In genomic region chr6:109094351-109095035, GRCh38 we compare ENCODE assay signal across 1 cellular context.
TF ChIP-seq lines count a peak whose summit lies in the region.

Gene SESN1 (minus strand): TSS chr6:109094846. CDS start chr6:109094073, 773 bp downstream.

TF ChIP-seq in WTC11, 78 proteins besides CTCF, POLR2A, EP300 and RAD21 (continued from another document):
- TF ChIP-seq PRDM15 (CRISPR knock-in tag; IDR thresholded peaks at IDR 0.05) (no peak), SP1 (CRISPR knock-in tag; conservative IDR thresholded peaks at IDR 0.05) (peak; percentile 62), TCF7 (CRISPR knock-in tag; IDR thresholded peaks at IDR 0.05; ENCODE audit: low read depth) (peak; percentile 54; the same call in 1 of the 2 replicates), MYBL2 (CRISPR knock-in tag; IDR thresholded peaks at IDR 0.05) (peak; percentile 47; the same call in 1 of the 2 replicates), NFE2L1 (CRISPR knock-in tag; IDR thresholded peaks at IDR 0.05) (peak; percentile 67; the same call in 1 of the 2 replicates), NFYB (CRISPR knock-in tag; conservative IDR thresholded peaks at IDR 0.05; ENCODE audit: low read depth) (0 out of 2 replicates have a peak, but pooled peaks have one; percentile 29), ZBTB43 (CRISPR knock-in tag; IDR thresholded peaks at IDR 0.05) (0 out of 2 replicates have a peak, but pooled peaks have one; percentile 49), HMGA2 (CRISPR knock-in tag; IDR thresholded peaks at IDR 0.05) (no peak), FOXP1 (CRISPR knock-in tag; IDR thresholded peaks at IDR 0.05; ENCODE audit: borderline replicate concordance) (peak; percentile 61; the same call in 1 of the 2 replicates), EMX1 (CRISPR knock-in tag; IDR thresholded peaks at IDR 0.05) (no peak; the same call in 1 of the 2 replicates)
